ENCODE assay signal across 8 cellular contexts in the genomic region with DNA sequence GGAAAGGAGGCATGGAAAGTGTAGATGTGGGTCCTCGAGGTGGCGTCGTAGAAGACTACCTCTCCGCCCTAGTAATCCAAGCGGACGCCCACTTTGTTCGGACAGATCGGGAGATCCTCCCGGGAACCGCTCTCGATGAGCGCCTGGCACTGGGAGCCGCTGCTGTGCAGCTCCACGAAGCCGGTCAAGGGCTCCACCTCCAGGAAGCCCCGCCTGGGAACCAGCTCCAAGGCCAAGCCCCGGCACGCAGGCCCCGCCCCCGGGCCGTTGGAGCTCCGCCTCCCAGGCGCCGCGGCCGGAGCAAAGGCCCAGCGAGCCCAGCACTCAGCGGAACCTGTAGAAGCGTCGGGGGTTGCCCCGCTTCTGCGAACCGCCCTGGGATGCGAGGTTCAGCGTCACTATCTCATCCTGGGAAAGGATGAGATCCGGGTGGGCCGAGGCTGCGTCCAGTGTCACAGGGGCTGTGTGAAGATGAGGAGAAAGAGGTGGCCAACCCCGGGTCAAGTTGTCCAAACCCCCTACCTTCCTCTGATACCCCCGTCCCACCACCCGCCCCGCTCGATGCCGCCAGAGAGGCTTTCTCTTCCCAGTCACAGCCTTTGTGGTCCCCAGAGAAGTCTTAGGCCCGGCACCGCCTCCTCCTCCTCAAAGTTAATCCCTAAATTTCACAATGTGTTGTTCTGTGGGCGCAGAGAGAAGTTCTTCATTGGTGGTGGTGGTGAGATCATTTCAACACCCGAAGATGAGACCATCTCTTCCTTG. TPM values are rescaled to one million over a fixed set of nuclear protein-coding genes. Genes with fewer than 3 reads are reported as not detected.
A peak's percentile ranks its signal among the peaks of the same experiment; 100 is the strongest.
DNase-seq lines count a peak whose midpoint lies in the region; ATAC-seq and TF ChIP-seq lines count a peak whose summit lies in the region.

No MANE protein-coding gene starts in this region.

- TF ChIP-seq CTCF in DOHH2 (IDR thresholded peaks at IDR 0.05; ENCODE audit: low read depth, low read length, poor library complexity, severe bottlenecking) (no peak), HFFc6 (IDR thresholded peaks at IDR 0.05) (peak; percentile 39; the same call in 1 of the 2 replicates), dorsolateral prefrontal cortex (IDR thresholded peaks at IDR 0.05 in 54 of 56, conservative IDR thresholded peaks at IDR 0.05 in 2 of 56; ENCODE audit: low read depth in 1 of 56, partially characterized antibody in 56 of 56) (peak in 48 of 56 donors; percentile 12 to 66 (median 40)), liver (IDR thresholded peaks at IDR 0.05; ENCODE audit: low read depth, low read length, missing input control) (no peak)

- H3K27ac ChIP-seq in DOHH2 (ENCODE audit: low read depth, low read length) (no peak overlapping the region), dorsolateral prefrontal cortex (peak overlapping the region in 40 of 59 donors; percentile 0 to 73 (median 50)), liver (ENCODE audit: low read depth in 1 of 2, low read length in 2 of 2) (peak overlapping the region; percentile 31)

- 11% methylated on average over 48 of the region's 48 CpGs for WGBS in liver

- peaks cover 63% of the 10 kb centered on the region for H3K27me3 ChIP-seq in DOHH2 (ENCODE audit: control insufficient read depth, low read length)
- peaks cover 3 to 92% (median 60%) of the 10 kb centered on the region in 45 donors for H3K27me3 ChIP-seq in dorsolateral prefrontal cortex
- peaks cover 0 to 7% (median 2%) of the 10 kb centered on the region in 4 donors for H3K27me3 ChIP-seq in liver (ENCODE audit: control insufficient read depth in 4 of 4, insufficient read depth in 4 of 4, low read length in 3 of 4)

- H3K9me3 ChIP-seq in DOHH2 (ENCODE audit: control insufficient read depth, insufficient read depth, low read length): no peaks in the 10 kb centered on the region
- H3K9me3 ChIP-seq in liver (ENCODE audit: control insufficient read depth in 4 of 4, low read length in 3 of 4): no peaks in the 10 kb centered on the region

- no peaks in the 10 kb centered on the region for H3K36me3 Mint-ChIP-seq in HFFc6 (ENCODE audit: low read depth)

- H3K27me3 Mint-ChIP-seq in HFFc6 (ENCODE audit: insufficient read depth): peaks cover 30% of the 10 kb centered on the region

- intact Hi-C loops in dorsolateral prefrontal cortex (cut with DNase I): loop anchor here in 1 of 2 donors (2.0 to 5.0 kb wide), 3 partner anchors 35 to 111 kb away; a partner anchor contains a TSS

- no peaks in the 10 kb centered on the region for H4K20me1 ChIP-seq in DOHH2 (ENCODE audit: control insufficient read depth, insufficient read depth, low read depth, low read length)

- peak overlapping the region; percentile 47 for H3K27ac Mint-ChIP-seq in HFFc6

- H3K4me3 Mint-ChIP-seq in HFFc6: peak overlapping the region; percentile 90

- H3F3A ChIP-seq in DOHH2 (ENCODE audit: control insufficient read depth, insufficient read depth): peaks cover 4% of the 10 kb centered on the region; the same call in 1 of the 2 replicates

- H3K4me2 ChIP-seq in DOHH2 (ENCODE audit: low read length): peak overlapping the region; percentile 75

- H3K9me2 ChIP-seq in DOHH2 (replicated peaks; ENCODE audit: control insufficient read depth, low read length): no peaks in the 10 kb centered on the region

- TF ChIP-seq RAD21 in liver (IDR thresholded peaks at IDR 0.05): peak; percentile 45 to 52

- H3K4me3 ChIP-seq in DOHH2 (ENCODE audit: low read length): peak overlapping the region; percentile 57
- H3K4me3 ChIP-seq in dorsolateral prefrontal cortex: peak overlapping the region; percentile 11 to 70 (median 52)
- H3K4me3 ChIP-seq in liver (ENCODE audit: low read depth in 1 of 3, low read length in 3 of 3): peak overlapping the region in 2 of 3 donors; percentile 8 to 42

- H3K79me2 ChIP-seq in DOHH2 (ENCODE audit: control insufficient read depth, low read length): no peaks in the 10 kb centered on the region

- DNase-seq in HFFc6 (peak; percentile 85), NCI-H526 treated with DMSO at 0.1 percent for 48 hours (lab: John Stamatoyannopoulos, UW) (peak; percentile 61), dorsolateral prefrontal cortex (peak; percentile 72 to 92 (median 82))
- peak; percentile 85 to 86 for DNase-seq in activated CD4-positive, alpha-beta T cell treated with anti-CD3 and anti-CD28 coated beads, Interleukin-2, amount 50 U/mL, for 48 hours
- peak; percentile 62 for DNase-seq in stimulated activated CD4-positive, alpha-beta T cell treated with anti-CD3 and anti-CD28 coated beads, Interleukin-1b, Interleukin-23, amount 100 ng/mL, for 48 hours

- H3K4me1 ChIP-seq in DOHH2 (ENCODE audit: control insufficient read depth, low read length) (peaks cover 31% of the 10 kb centered on the region), liver (ENCODE audit: control insufficient read depth in 4 of 4, insufficient read depth in 4 of 4, low read length in 3 of 4) (peaks cover 8 to 36% (median 28%) of the 10 kb centered on the region in 4 donors)

- H3K36me3 ChIP-seq in DOHH2 (ENCODE audit: control insufficient read depth, low read length) (no peaks in the 10 kb centered on the region), liver (ENCODE audit: control insufficient read depth in 4 of 4, insufficient read depth in 3 of 4, low read depth in 1 of 4, low read length in 3 of 4) (no peaks in the 10 kb centered on the region)

- ATAC-seq in HG03432 (IDR thresholded peaks at IDR 0.05; ENCODE audit: unreplicated experiment): no peak

- peaks cover 40% of the 10 kb centered on the region for H3K4me1 Mint-ChIP-seq in HFFc6 (ENCODE audit: low read depth)

- H3K9me3 Mint-ChIP-seq in HFFc6: no peaks in the 10 kb centered on the region

- peak overlapping the region in 1 of 2 donors; percentile 19 for H3K9ac ChIP-seq in liver (ENCODE audit: low read depth in 1 of 2, low read length in 2 of 2)

TF ChIP-seq in liver, 16 proteins besides CTCF, POLR2A, EP300 and RAD21 (continues in another document):
- TF ChIP-seq GABPA (IDR thresholded peaks at IDR 0.05 in 1 of 2, conservative IDR thresholded peaks at IDR 0.05 in 1 of 2): peak in 1 of 2 donors; percentile 30
- TF ChIP-seq, protein P1, sequence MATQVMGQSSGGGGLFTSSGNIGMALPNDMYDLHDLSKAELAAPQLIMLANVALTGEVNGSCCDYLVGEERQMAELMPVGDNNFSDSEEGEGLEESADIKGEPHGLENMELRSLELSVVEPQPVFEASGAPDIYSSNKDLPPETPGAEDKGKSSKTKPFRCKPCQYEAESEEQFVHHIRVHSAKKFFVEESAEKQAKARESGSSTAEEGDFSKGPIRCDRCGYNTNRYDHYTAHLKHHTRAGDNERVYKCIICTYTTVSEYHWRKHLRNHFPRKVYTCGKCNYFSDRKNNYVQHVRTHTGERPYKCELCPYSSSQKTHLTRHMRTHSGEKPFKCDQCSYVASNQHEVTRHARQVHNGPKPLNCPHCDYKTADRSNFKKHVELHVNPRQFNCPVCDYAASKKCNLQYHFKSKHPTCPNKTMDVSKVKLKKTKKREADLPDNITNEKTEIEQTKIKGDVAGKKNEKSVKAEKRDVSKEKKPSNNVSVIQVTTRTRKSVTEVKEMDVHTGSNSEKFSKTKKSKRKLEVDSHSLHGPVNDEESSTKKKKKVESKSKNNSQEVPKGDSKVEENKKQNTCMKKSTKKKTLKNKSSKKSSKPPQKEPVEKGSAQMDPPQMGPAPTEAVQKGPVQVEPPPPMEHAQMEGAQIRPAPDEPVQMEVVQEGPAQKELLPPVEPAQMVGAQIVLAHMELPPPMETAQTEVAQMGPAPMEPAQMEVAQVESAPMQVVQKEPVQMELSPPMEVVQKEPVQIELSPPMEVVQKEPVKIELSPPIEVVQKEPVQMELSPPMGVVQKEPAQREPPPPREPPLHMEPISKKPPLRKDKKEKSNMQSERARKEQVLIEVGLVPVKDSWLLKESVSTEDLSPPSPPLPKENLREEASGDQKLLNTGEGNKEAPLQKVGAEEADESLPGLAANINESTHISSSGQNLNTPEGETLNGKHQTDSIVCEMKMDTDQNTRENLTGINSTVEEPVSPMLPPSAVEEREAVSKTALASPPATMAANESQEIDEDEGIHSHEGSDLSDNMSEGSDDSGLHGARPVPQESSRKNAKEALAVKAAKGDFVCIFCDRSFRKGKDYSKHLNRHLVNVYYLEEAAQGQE (IDR thresholded peaks at IDR 0.05): peak; percentile 52
- TF ChIP-seq NR2F2 (IDR thresholded peaks at IDR 0.05): no peak
- no peak for TF ChIP-seq EGR1 (IDR thresholded peaks at IDR 0.05; ENCODE audit: low read depth in 2 of 2)

RNA-seq across cellular contexts. Expression of a gene that starts 10.8 kb away (rescaled TPM):
- not detected for total RNA-seq in HFFc6 (2021; fragmentation: NEBNext Ultra II Directional; extraction: Animal tissue kit (Norgen Biotek cat#: 25700))
- not detected for total RNA-seq in dorsolateral prefrontal cortex
- total RNA-seq in liver: under 1 TPM; 0.17 to 0.79 TPM
- polyA plus RNA-seq in liver: 1 to 10 TPM in 1 of 2 donors, under 1 TPM in 1; 0.16 to 1.3 TPM

RNA-seq across cellular contexts. Expression of a gene that starts 26.6 kb away (rescaled TPM):
- total RNA-seq in HFFc6 (2021; fragmentation: NEBNext Ultra II Directional; extraction: Animal tissue kit (Norgen Biotek cat#: 25700)): not detected
- total RNA-seq in dorsolateral prefrontal cortex (under 1 TPM in 7 of 120 experiments, not detected in 113; 0.23 to 0.49 (median 0.26) TPM), liver (not detected)
- under 1 TPM; 0.03 to 0.13 TPM for polyA plus RNA-seq in liver

RNA-seq across cellular contexts. Expression of a gene that starts 33.8 kb away (rescaled TPM):
- not detected for total RNA-seq in HFFc6 (2021; fragmentation: NEBNext Ultra II Directional; extraction: Animal tissue kit (Norgen Biotek cat#: 25700))
- total RNA-seq in dorsolateral prefrontal cortex (not detected), liver (under 1 TPM in 1 of 2 donors, not detected in 1; 0.51 TPM)
- not detected for polyA plus RNA-seq in liver

RNA-seq across cellular contexts. Expression of a gene that starts 35.1 kb away (rescaled TPM):
- 10 to 100 TPM; 47.1 to 61.7 (median 53.2) TPM for total RNA-seq in HFFc6 (2021; fragmentation: NEBNext Ultra II Directional; extraction: Animal tissue kit (Norgen Biotek cat#: 25700))
- total RNA-seq in dorsolateral prefrontal cortex (10 to 100 TPM; 44.4 to 86.3 (median 63.9) TPM), liver (10 to 100 TPM in 1 of 2 donors, 1 to 10 TPM in 1; 7.8 to 12.1 TPM)
- polyA plus RNA-seq in liver: 10 to 100 TPM; 26.9 to 30.9 TPM

RNA-seq across cellular contexts. Expression of a gene that starts 41.1 kb away (rescaled TPM):
- total RNA-seq in HFFc6 (2021; fragmentation: NEBNext Ultra II Directional; extraction: Animal tissue kit (Norgen Biotek cat#: 25700)): 10 to 100 TPM; 18.6 to 28.3 (median 23.9) TPM
- total RNA-seq in dorsolateral prefrontal cortex (10 to 100 TPM in 54 of 120 experiments, 1 to 10 TPM in 66; 4.4 to 22.2 (median 9.5) TPM), liver (10 to 100 TPM in 1 of 2 donors, 1 to 10 TPM in 1; 7.0 to 17.2 TPM)
- 10 to 100 TPM; 16.3 to 27.5 TPM for polyA plus RNA-seq in liver

Comparison
In these comparisons a context has a peak if more than half of its experiments do, and no peak if none do; other contexts are left out.
1. CTCF ChIP-seq: peak in HFFc6 (single experiment) and dorsolateral prefrontal cortex (48 of 56); none in DOHH2 (single experiment) and liver (single experiment).
2. Peak in every context shown above with its lines, with median percentiles within 50 percentile points of each other: H3K4me3 ChIP-seq and DNase-seq.